8 cellular contexts compared by ENCODE assay signal in the genomic region with DNA sequence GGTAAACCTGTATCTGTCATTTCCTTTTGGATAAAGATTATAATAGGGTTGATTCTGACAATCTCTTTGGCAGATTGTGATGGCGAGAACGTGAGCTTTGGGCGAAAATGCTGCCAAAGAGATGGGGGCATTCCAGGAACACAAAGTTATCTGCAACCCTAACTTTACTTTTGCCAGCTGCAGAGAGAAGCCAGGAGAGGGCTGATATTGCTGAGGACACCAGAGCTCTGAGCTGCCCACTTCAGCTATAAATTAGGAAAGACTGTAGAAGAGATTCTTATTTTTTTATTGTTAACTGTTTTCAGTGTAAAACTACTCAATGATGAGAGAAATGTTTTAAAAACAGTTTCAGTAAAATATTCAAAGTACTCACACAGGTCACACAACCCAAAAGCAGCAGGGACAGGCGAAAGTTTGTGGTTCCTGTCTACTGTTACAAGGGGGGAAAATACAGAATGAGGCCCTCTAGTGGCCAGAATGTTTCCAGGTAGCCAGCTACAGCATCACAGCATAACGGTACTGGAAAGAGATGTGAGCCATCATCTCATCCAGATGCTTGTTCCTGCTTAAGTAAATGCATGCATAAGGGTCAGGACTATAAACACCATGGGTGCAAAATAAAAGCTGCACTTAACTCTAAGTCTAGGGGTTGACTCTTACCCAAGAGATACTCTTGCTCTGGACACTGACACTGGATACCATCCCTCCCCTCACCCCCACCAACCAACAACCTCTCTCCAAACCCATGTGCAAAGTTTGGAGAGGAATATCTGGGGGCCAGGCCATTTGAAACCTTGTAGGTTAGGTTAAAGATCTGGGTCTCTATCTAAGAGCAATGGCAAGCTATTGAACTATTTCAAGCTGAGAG.
A peak's percentile ranks its signal among the peaks of the same experiment; 100 is the strongest.
DNase-seq lines count a peak whose midpoint lies in the region; ATAC-seq and TF ChIP-seq lines count a peak whose summit lies in the region.

No MANE protein-coding gene starts in this region.

- H3K27ac Mint-ChIP-seq in glutamatergic neuron (ENCODE audit: unreplicated experiment) = no peak overlapping the region

- no peak for TF ChIP-seq EP300 in stomach (IDR thresholded peaks at IDR 0.05)

- intact Hi-C loops in stomach (cut with DNase I; ENCODE audit: low total_unique reads) = no loop called here

- H3K27ac ChIP-seq in SJCRH30 (no peak overlapping the region), stomach (no peak overlapping the region)

- peak; percentile 80 for TF ChIP-seq CTCF in glutamatergic neuron (IDR thresholded peaks at IDR 0.05; ENCODE audit: partially characterized antibody, unreplicated experiment)
- TF ChIP-seq CTCF in stomach (IDR thresholded peaks at IDR 0.05) = peak in 5 of 7 experiments; percentile 17 to 56 (median 44)

- H3K4me1 ChIP-seq in SJCRH30 = no peaks in the 10 kb centered on the region
- no peaks in the 10 kb centered on the region for H3K4me1 ChIP-seq in stomach

- H3K9me3 Mint-ChIP-seq in glutamatergic neuron (ENCODE audit: unreplicated experiment) = no peaks in the 10 kb centered on the region

- peak; percentile 37 for DNase-seq in activated CD4-positive, alpha-beta T cell treated with anti-CD3 and anti-CD28 coated beads for 48 hours
- DNase-seq in activated CD4-positive, alpha-beta T cell treated with anti-CD3 and anti-CD28 coated beads, Interleukin-2, amount 50 U/mL, for 4 hours = no peak
- DNase-seq in SJCRH30 = peak; percentile 14 to 60
- DNase-seq in glutamatergic neuron = peak; percentile 39
- peak; percentile 28 for DNase-seq in stomach
- no peak for DNase-seq in DMS114 treated with DMSO at 0.1 percent for 48 hours (lab: John Stamatoyannopoulos, UW; ENCODE audit: unreplicated experiment)

- TF ChIP-seq POLR2A in stomach (IDR thresholded peaks at IDR 0.05) = no peak

- no peak overlapping the region for H3K4me3 ChIP-seq in SJCRH30
- no peak overlapping the region for H3K4me3 ChIP-seq in stomach

- H3K36me3 Mint-ChIP-seq in glutamatergic neuron (ENCODE audit: unreplicated experiment) = no peaks in the 10 kb centered on the region

- no peaks in the 10 kb centered on the region for H3K9me3 ChIP-seq in SJCRH30 (replicated peaks)
- H3K9me3 ChIP-seq in stomach = peaks cover 0 to 17% (median 14%) of the 10 kb centered on the region in 4 donors

- H3K4me3 Mint-ChIP-seq in glutamatergic neuron (ENCODE audit: unreplicated experiment) = no peak overlapping the region

- ATAC-seq in GM19467 (IDR thresholded peaks at IDR 0.05; ENCODE audit: unreplicated experiment) (peak; percentile 84), HG03457 (IDR thresholded peaks at IDR 0.05; ENCODE audit: unreplicated experiment) (peak; percentile 71)

- WGBS in stomach, 5 donors = 41 to 68% (median 47%) methylated on average over 5 of the region's 5 CpGs

- no peaks in the 10 kb centered on the region for H3K4me1 Mint-ChIP-seq in glutamatergic neuron (ENCODE audit: low read depth, unreplicated experiment)

- no peaks in the 10 kb centered on the region for H3K27me3 ChIP-seq in SJCRH30
- H3K27me3 ChIP-seq in stomach = no peaks in the 10 kb centered on the region

- no peaks in the 10 kb centered on the region for H3K27me3 Mint-ChIP-seq in glutamatergic neuron (ENCODE audit: unreplicated experiment)

- no peaks in the 10 kb centered on the region for H3K36me3 ChIP-seq in SJCRH30
- no peaks in the 10 kb centered on the region for H3K36me3 ChIP-seq in stomach

Comparison
In these comparisons a context has a peak if more than half of its experiments do, and no peak if none do; other contexts are left out.
1. DNase-seq: peak in activated CD4-positive, alpha-beta T cell treated with anti-CD3 and anti-CD28 coated beads for 48 hours (single experiment), SJCRH30 (2 of 2), glutamatergic neuron (single experiment) and stomach (single experiment); none in activated CD4-positive, alpha-beta T cell treated with anti-CD3 and anti-CD28 coated beads, Interleukin-2, amount 50 U/mL, for 4 hours (0 of 2) and DMS114 treated with DMSO at 0.1 percent for 48 hours (single experiment).